In genomic region chr15:45587861-45588170, GRCh38 we compare ENCODE assay signal across 7 cellular contexts. TPM values are rescaled to one million over a fixed set of nuclear protein-coding genes. Genes with fewer than 3 reads are reported as not detected.
DNase-seq lines count a peak whose midpoint lies in the region; ATAC-seq lines count a peak whose summit lies in the region.

No MANE protein-coding gene starts in this region.

- H3K27me3 Mint-ChIP-seq in activated T-helper 2 cell treated with anti-CD3 and anti-CD28 coated beads, Interferon-gamma antibody, Interleukin-2, Interleukin-4, amounts not matched to agents 10 μg/mL and 5 μg/mL and 100 μg/mL, durations not matched to agents 14 hours and 24 hours and 36 hours (ENCODE audit: low read depth), result no peaks in the 10 kb centered on the region
- H3K27me3 Mint-ChIP-seq in stimulated activated naive B cell treated with anti-CD40 and anti-IgM and Interleukin-4, amounts not matched to agents 10 μg/mL and 1 μg/mL and 100 μg/mL, for 72 hours, result no peaks in the 10 kb centered on the region

- H3K4me3 ChIP-seq in iPS-18a (ENCODE audit: low read length), result peak overlapping the region; percentile 93

- DNase-seq in activated T-helper 2 cell treated with anti-CD3 and anti-CD28 coated beads, Interferon-gamma antibody, Interleukin-2, Interleukin-4, amounts not matched to agents 10 μg/mL and 5 μg/mL and 100 μg/mL, durations not matched to agents 14 hours and 24 hours and 36 hours (ENCODE audit: low spot score), result no peak
- DNase-seq in stimulated activated naive B cell treated with anti-CD40 and anti-IgM and Interleukin-4, amounts not matched to agents 10 μg/mL and 1 μg/mL and 100 μg/mL, for 72 hours, result no peak
- DNase-seq in DMS114 treated with DMSO at 0.1 percent for 48 hours (lab: John Stamatoyannopoulos, UW; ENCODE audit: unreplicated experiment), result no peak
- DNase-seq in cerebellar nuclear complex (lab: John Stamatoyannopoulos, UW), result no peak
- DNase-seq in SW 1271 (lab: John Stamatoyannopoulos, UW), result no peak

- peaks cover 5% of the 10 kb centered on the region for H3K36me3 ChIP-seq in iPS-18a (ENCODE audit: control insufficient read depth, low read depth, low read length)

- H3K9me3 ChIP-seq in iPS-18a (ENCODE audit: control insufficient read depth, low read depth, low read length), result no peaks in the 10 kb centered on the region

- H3K27ac Mint-ChIP-seq in activated T-helper 2 cell treated with anti-CD3 and anti-CD28 coated beads, Interferon-gamma antibody, Interleukin-2, Interleukin-4, amounts not matched to agents 10 μg/mL and 5 μg/mL and 100 μg/mL, durations not matched to agents 14 hours and 24 hours and 36 hours, result peak overlapping the region; percentile 100
- peak overlapping the region; percentile 100 for H3K27ac Mint-ChIP-seq in stimulated activated naive B cell treated with anti-CD40 and anti-IgM and Interleukin-4, amounts not matched to agents 10 μg/mL and 1 μg/mL and 100 μg/mL, for 72 hours

- intact Hi-C loops in activated T-helper 2 cell treated with anti-CD3 and anti-CD28 coated beads, Interferon-gamma antibody, Interleukin-2, Interleukin-4, amounts not matched to agents 10 μg/mL and 5 μg/mL and 100 μg/mL, durations not matched to agents 14 hours and 24 hours and 36 hours (cut with micrococcal nuclease), result loop anchor here (1.0 to 2.0 kb wide), 2 partner anchors 25 to 131 kb away; no protein-coding TSS in a partner anchor

- peaks cover 26% of the 10 kb centered on the region for H3K4me1 Mint-ChIP-seq in activated T-helper 2 cell treated with anti-CD3 and anti-CD28 coated beads, Interferon-gamma antibody, Interleukin-2, Interleukin-4, amounts not matched to agents 10 μg/mL and 5 μg/mL and 100 μg/mL, durations not matched to agents 14 hours and 24 hours and 36 hours (ENCODE audit: low read depth)
- H3K4me1 Mint-ChIP-seq in stimulated activated naive B cell treated with anti-CD40 and anti-IgM and Interleukin-4, amounts not matched to agents 10 μg/mL and 1 μg/mL and 100 μg/mL, for 72 hours, result peaks cover 18 to 49% of the 10 kb centered on the region in 2 donors

- peak overlapping the region; percentile 98 for H3K4me3 Mint-ChIP-seq in activated T-helper 2 cell treated with anti-CD3 and anti-CD28 coated beads, Interferon-gamma antibody, Interleukin-2, Interleukin-4, amounts not matched to agents 10 μg/mL and 5 μg/mL and 100 μg/mL, durations not matched to agents 14 hours and 24 hours and 36 hours (ENCODE audit: low read depth)
- peak overlapping the region; percentile 89 to 96 for H3K4me3 Mint-ChIP-seq in stimulated activated naive B cell treated with anti-CD40 and anti-IgM and Interleukin-4, amounts not matched to agents 10 μg/mL and 1 μg/mL and 100 μg/mL, for 72 hours

- no peaks in the 10 kb centered on the region for H3K27me3 ChIP-seq in iPS-18a (ENCODE audit: control insufficient read depth, insufficient read depth, low read length)

- peaks cover 10% of the 10 kb centered on the region for H3K36me3 Mint-ChIP-seq in activated T-helper 2 cell treated with anti-CD3 and anti-CD28 coated beads, Interferon-gamma antibody, Interleukin-2, Interleukin-4, amounts not matched to agents 10 μg/mL and 5 μg/mL and 100 μg/mL, durations not matched to agents 14 hours and 24 hours and 36 hours (ENCODE audit: low read depth)
- H3K36me3 Mint-ChIP-seq in stimulated activated naive B cell treated with anti-CD40 and anti-IgM and Interleukin-4, amounts not matched to agents 10 μg/mL and 1 μg/mL and 100 μg/mL, for 72 hours, result peaks cover 13 to 22% of the 10 kb centered on the region in 2 donors

- ATAC-seq in HG03108 (IDR thresholded peaks at IDR 0.05; ENCODE audit: unreplicated experiment), result peak; percentile 2
- no peak for ATAC-seq in stimulated activated naive B cell treated with anti-CD40 and anti-IgM and Interleukin-4, amounts not matched to agents 10 μg/mL and 1 μg/mL and 100 μg/mL, for 72 hours (replicated peaks)

- peaks cover 17% of the 10 kb centered on the region for H3K4me1 ChIP-seq in iPS-18a (ENCODE audit: control insufficient read depth, low read depth, low read length)

- peak overlapping the region; percentile 38 for H3K27ac ChIP-seq in iPS-18a (ENCODE audit: low read length)

- no peaks in the 10 kb centered on the region for H3K9me3 Mint-ChIP-seq in activated T-helper 2 cell treated with anti-CD3 and anti-CD28 coated beads, Interferon-gamma antibody, Interleukin-2, Interleukin-4, amounts not matched to agents 10 μg/mL and 5 μg/mL and 100 μg/mL, durations not matched to agents 14 hours and 24 hours and 36 hours
- H3K9me3 Mint-ChIP-seq in stimulated activated naive B cell treated with anti-CD40 and anti-IgM and Interleukin-4, amounts not matched to agents 10 μg/mL and 1 μg/mL and 100 μg/mL, for 72 hours, result peaks cover 0 to 2% of the 10 kb centered on the region in 2 donors

- H3K9ac ChIP-seq in iPS-18a (ENCODE audit: low read length), result peak overlapping the region; percentile 95

RNA-seq across cellular contexts. Expression of gene BLOC1S6, which starts 0.6 kb away (rescaled TPM):
- 49.7 and 50.2 TPM in 2 replicates for total RNA-seq in activated T-helper 2 cell treated with anti-CD3 and anti-CD28 coated beads, Interferon-gamma antibody, Interleukin-2, Interleukin-4, amounts not matched to agents 10 μg/mL and 5 μg/mL and 100 μg/mL, durations not matched to agents 14 hours and 24 hours and 36 hours

RNA-seq across cellular contexts. Expression of gene SQOR, which starts 47.0 kb away (rescaled TPM):
- total RNA-seq in activated T-helper 2 cell treated with anti-CD3 and anti-CD28 coated beads, Interferon-gamma antibody, Interleukin-2, Interleukin-4, amounts not matched to agents 10 μg/mL and 5 μg/mL and 100 μg/mL, durations not matched to agents 14 hours and 24 hours and 36 hours, result 111 and 115 TPM in 2 replicates
